In genomic region chr17:43399839-43400328, GRCh38 we compare ENCODE assay signal across 9 cellular contexts. TPM values are rescaled to one million over a fixed set of nuclear protein-coding genes. Genes with fewer than 3 reads are reported as not detected.
A peak's percentile ranks its signal among the peaks of the same experiment; 100 is the strongest.
DNase-seq lines count a peak whose midpoint lies in the region; ATAC-seq and TF ChIP-seq lines count a peak whose summit lies in the region.
"Had no signal": no experiment of that assay in that cellular context is flagged by ENCODE, and none has a peak within 500 bp of the region (broad histone marks: within the 10 kb centered on the region; RNA-seq: fewer than 3 reads in every experiment).

No MANE protein-coding gene starts in this region.

- intact Hi-C loops in activated B cell treated with CpG ODN at 0.5 μM for 24 hours (cut with micrococcal nuclease): loop anchor here (10.0 kb wide), 1 partner anchor 1535 kb away; the partner anchor contains the start of gene KLHL11
- intact Hi-C loops in prostate gland (cut with DNase I): loop anchor here (1.0 to 10.0 kb wide), 3 partner anchors 19 to 375 kb away; partner anchors contain the start of genes DHX8 and DUSP3

- peaks cover 57% of the 10 kb centered on the region for H3K4me1 Mint-ChIP-seq in activated B cell treated with CpG ODN at 0.5 μM for 24 hours

- H3K27me3 ChIP-seq in gastroesophageal sphincter (no peaks in the 10 kb centered on the region), prostate gland (replicated peaks; ENCODE audit: insufficient read depth) (no peaks in the 10 kb centered on the region)

- peak overlapping the region; percentile 3; the same call in 1 of the 2 replicates for H3K9ac ChIP-seq in ES-I3 (ENCODE audit: low read depth, low read length)

- H3K9me3 Mint-ChIP-seq in activated B cell treated with CpG ODN at 0.5 μM for 24 hours: no peaks in the 10 kb centered on the region

- TF ChIP-seq EP300 in gastroesophageal sphincter (IDR thresholded peaks at IDR 0.05): no peak

- peaks cover 2% of the 10 kb centered on the region for H3K36me3 Mint-ChIP-seq in activated B cell treated with CpG ODN at 0.5 μM for 24 hours (ENCODE audit: low read depth)

- peak overlapping the region; percentile 87 for H3K27ac Mint-ChIP-seq in activated B cell treated with CpG ODN at 0.5 μM for 24 hours

- DNase-seq in activated B cell treated with CpG ODN at 0.5 μM for 24 hours (no peak), prostate gland (ENCODE audit: low spot score) (no peak), NOMO-1 treated with dmso at 0.1 percent for 144 hours (lab: John Stamatoyannopoulos, UW; ENCODE audit: unreplicated experiment) (no peak)
- DNase-seq: stimulated activated CD4-positive, alpha-beta T cell treated with anti-CD3 and anti-CD28 coated beads, Interleukin-15, amount 100 ng/mL, for 24 hours had no signal

- H3K4me1 ChIP-seq in ES-I3 (ENCODE audit: insufficient read depth, low read length): peaks cover 11% of the 10 kb centered on the region; the same call in 1 of the 2 replicates
- peaks cover 0 to 60% (median 28%) of the 10 kb centered on the region in 3 donors for H3K4me1 ChIP-seq in gastroesophageal sphincter
- H3K4me1 ChIP-seq in prostate gland (replicated peaks): no peaks in the 10 kb centered on the region

- no peak for TF ChIP-seq POLR2A in gastroesophageal sphincter (IDR thresholded peaks at IDR 0.05)
- no peak for TF ChIP-seq POLR2A in prostate gland (IDR thresholded peaks at IDR 0.05)

- POLR2A ChIA-PET in activated B cell treated with CpG ODN at 0.5 μM for 24 hours (lab: Charles Lee): interaction anchor here (0.7 to 8.4 kb wide), 6 partner anchors 12 to 1104 kb away, joined by 3 to 115 read pairs (median 42); partner anchors contain the start of gene DHX8

- WGBS in gastroesophageal sphincter (ENCODE audit: low coverage in 1 of 2), 2 donors: 65% methylated on average over 4 of the region's 28 CpGs; no CpG with 5 or more reads in 1 of the 2 donors
- WGBS in prostate gland: 54% methylated on average over 23 of the region's 28 CpGs

- H3K27me3 Mint-ChIP-seq in activated B cell treated with CpG ODN at 0.5 μM for 24 hours: no peaks in the 10 kb centered on the region

- H3K36me3 ChIP-seq in ES-I3 (ENCODE audit: insufficient read depth, low read length): peaks cover 7% of the 10 kb centered on the region; the same call in 1 of the 2 replicates
- peaks cover 0 to 4% of the 10 kb centered on the region in 2 donors for H3K36me3 ChIP-seq in gastroesophageal sphincter
- H3K36me3 ChIP-seq in prostate gland: no peaks in the 10 kb centered on the region

- CTCF ChIA-PET in activated B cell treated with CpG ODN at 0.5 μM for 24 hours (lab: Charles Lee): interaction anchor here (1.0 to 7.3 kb wide), 2 partner anchors 28 to 84 kb away, joined by 3 to 110 read pairs; partner anchors contain the start of gene DHX8

- TF ChIP-seq CTCF in activated B cell treated with CpG ODN at 0.5 μM for 24 hours (IDR thresholded peaks at IDR 0.05): no peak
- TF ChIP-seq CTCF in gastroesophageal sphincter (IDR thresholded peaks at IDR 0.05): no peak
- TF ChIP-seq CTCF in prostate gland (IDR thresholded peaks at IDR 0.05): no peak

- ATAC-seq in activated B cell treated with CpG ODN at 0.5 μM for 24 hours (ENCODE audit: low read depth) (no peak), gastroesophageal sphincter (peak; percentile 20), GM21526 (IDR thresholded peaks at IDR 0.05; ENCODE audit: low FRiP score, unreplicated experiment) (no peak), HG02840 (IDR thresholded peaks at IDR 0.05; ENCODE audit: low FRiP score, unreplicated experiment) (no peak), HG02571 (IDR thresholded peaks at IDR 0.05; ENCODE audit: unreplicated experiment) (no peak)

- H3K9me3 ChIP-seq in ES-I3 (ENCODE audit: control insufficient read depth, insufficient read depth, low read length): no peaks in the 10 kb centered on the region
- no peaks in the 10 kb centered on the region for H3K9me3 ChIP-seq in gastroesophageal sphincter
- H3K9me3 ChIP-seq in prostate gland: no peaks in the 10 kb centered on the region

- H3K27ac ChIP-seq in gastroesophageal sphincter: peak overlapping the region; percentile 85 to 98 (median 94)
- peak overlapping the region; percentile 7 to 79 for H3K27ac ChIP-seq in prostate gland

- peak overlapping the region; percentile 93 for H3K4me3 Mint-ChIP-seq in activated B cell treated with CpG ODN at 0.5 μM for 24 hours

- H3K4me3 ChIP-seq in gastroesophageal sphincter: peak overlapping the region; percentile 75 to 80
- peak overlapping the region; percentile 60 to 69 for H3K4me3 ChIP-seq in prostate gland

RNA-seq across cellular contexts. Expression of gene ARL4D, which starts 1.1 kb away (rescaled TPM):
- total RNA-seq in activated B cell treated with CpG ODN at 0.5 μM for 24 hours (5.8 and 6.4 TPM in 2 replicates), gastroesophageal sphincter (10 to 100 TPM; 18.2 to 35.8 (median 20.2) TPM), prostate gland (10 to 100 TPM in 1 of 2 donors, 1 to 10 TPM in 1; 4.8 to 17.2 TPM)
